ENCODE assay signal across 8 cellular contexts in genomic region chr3:4584537-4585249, GRCh38.
DNase-seq lines count a peak whose midpoint lies in the region; ATAC-seq, FAIRE-seq and TF ChIP-seq lines count a peak whose summit lies in the region.

No MANE protein-coding gene starts in this region.

- intact Hi-C loops in kidney (cut with DNase I), result loop anchor here (5.0 kb wide), 1 partner anchor 237 kb away; no protein-coding TSS in a partner anchor

- H3K9ac ChIP-seq in kidney (ENCODE audit: low read length in 2 of 2), result peak overlapping the region in 1 of 2 donors; percentile 69
- H3K9ac ChIP-seq in subcutaneous abdominal adipose tissue (ENCODE audit: low read length in 5 of 5), result peak overlapping the region; percentile 22 to 60 (median 43)

- peak; percentile 42 for TF ChIP-seq CTCF in kidney (IDR thresholded peaks at IDR 0.05; ENCODE audit: borderline replicate concordance, extremely low read depth, insufficient read depth)

- no peaks in the 10 kb centered on the region for H3K27me3 ChIP-seq in subcutaneous abdominal adipose tissue (ENCODE audit: control insufficient read depth in 5 of 5, insufficient read depth in 4 of 5, low read length in 5 of 5)

- DNase-seq in DMS53 (lab: John Stamatoyannopoulos, UW) (peak; percentile 0), DMS53 treated with DMSO at 0.1 percent for 48 hours (lab: John Stamatoyannopoulos, UW; ENCODE audit: unreplicated experiment) (no peak), kidney (no peak), NCI-H128 (lab: John Stamatoyannopoulos, UW; ENCODE audit: unreplicated experiment) (no peak), retina (no peak)
- DNase-seq in activated naive CD4-positive, alpha-beta T cell treated with anti-CD3 and anti-CD28 coated beads, Interleukin-2, amount 50 U/mL, for 16 hours, result peak; percentile 19

- peak; percentile 57 for ATAC-seq in HG03354 (IDR thresholded peaks at IDR 0.05; ENCODE audit: poor library complexity, severe bottlenecking, unreplicated experiment)

- H3K9me3 ChIP-seq in kidney (ENCODE audit: control insufficient read depth in 1 of 2, low read length in 2 of 2), result no peaks in the 10 kb centered on the region
- H3K9me3 ChIP-seq in subcutaneous abdominal adipose tissue (ENCODE audit: control insufficient read depth in 5 of 5, low read length in 5 of 5), result no peaks in the 10 kb centered on the region

- H3K4me1 ChIP-seq in kidney (ENCODE audit: control insufficient read depth in 1 of 2, insufficient read depth in 1 of 2, low read depth in 1 of 2, low read length in 2 of 2) (peaks cover 16 to 19% of the 10 kb centered on the region in 2 donors), subcutaneous abdominal adipose tissue (ENCODE audit: control insufficient read depth in 5 of 5, insufficient read depth in 5 of 5, low read length in 5 of 5) (peaks cover 0 to 38% (median 25%) of the 10 kb centered on the region in 5 donors)

- H3K36me3 ChIP-seq in kidney (ENCODE audit: control insufficient read depth in 1 of 2, insufficient read depth in 2 of 2, low read length in 2 of 2), result no peaks in the 10 kb centered on the region
- no peaks in the 10 kb centered on the region for H3K36me3 ChIP-seq in subcutaneous abdominal adipose tissue (ENCODE audit: control insufficient read depth in 5 of 5, insufficient read depth in 5 of 5, low read length in 5 of 5)

- no peak for FAIRE-seq in kidney (lab: Jason Lieb, UNC)

- H3K27ac ChIP-seq in kidney (ENCODE audit: low read depth in 2 of 2, low read length in 2 of 2) (peak overlapping the region; percentile 36 to 82), subcutaneous abdominal adipose tissue (ENCODE audit: low read depth, low read length) (peak overlapping the region; percentile 44)

- H3K4me3 ChIP-seq in kidney (ENCODE audit: low read length in 2 of 2) (peak overlapping the region; percentile 41 to 56), subcutaneous abdominal adipose tissue (ENCODE audit: low read depth in 1 of 5, low read length in 5 of 5) (peak overlapping the region; percentile 26 to 63 (median 52))

Comparison
In these comparisons a context has a peak if more than half of its experiments do, and no peak if none do; other contexts are left out.
1. DNase-seq: peak in DMS53 (single experiment) and activated naive CD4-positive, alpha-beta T cell treated with anti-CD3 and anti-CD28 coated beads, Interleukin-2, amount 50 U/mL, for 16 hours (single experiment); none in DMS53 treated with DMSO at 0.1 percent for 48 hours (single experiment), kidney (single experiment), NCI-H128 (single experiment) and retina (single experiment).